ENCODE assay signal across 28 cellular contexts in genomic region chr9:121541256-121541655, GRCh38. TPM values are rescaled to one million over a fixed set of nuclear protein-coding genes. Genes with fewer than 3 reads are reported as not detected.
"Had no signal": no experiment of that assay in that cellular context is flagged by ENCODE, and none has a peak within 500 bp of the region (broad histone marks: within the 10 kb centered on the region; RNA-seq: fewer than 3 reads in every experiment).

No MANE protein-coding gene starts in this region.

- H3K79me2 ChIP-seq: hepatocyte had no signal

- H3K36me3 ChIP-seq: esophagus muscularis mucosa, gastrocnemius medialis, heart left ventricle, lower lobe of right lung had no signal

- H3K4me1 Mint-ChIP-seq: immature natural killer cell, mesothelial cell of epicardium had no signal

- H3K27me3 ChIP-seq: dorsolateral prefrontal cortex, esophagus muscularis mucosa, gastrocnemius medialis, heart left ventricle, hepatocyte had no signal

- H3K36me3 Mint-ChIP-seq: immature natural killer cell, mesothelial cell of epicardium, naive B cell had no signal

- H3K9me3 Mint-ChIP-seq: immature natural killer cell, naive B cell had no signal

- H2AFZ ChIP-seq: hepatocyte had no signal

- ATAC-seq: gastrocnemius medialis, left colon, left lobe of liver, lower lobe of right lung, mucosa of descending colon had no signal

- H3K4me3 ChIP-seq: coronary artery, dorsolateral prefrontal cortex, esophagus muscularis mucosa, gastrocnemius medialis, heart left ventricle, hepatocyte, lower lobe of right lung, mucosa of descending colon had no signal

- H3K4me2 ChIP-seq: hepatocyte had no signal

- H3K27ac Mint-ChIP-seq: immature natural killer cell, mesothelial cell of epicardium had no signal

- H3K9me3 ChIP-seq: esophagus muscularis mucosa, gastrocnemius medialis, heart left ventricle, lower lobe of right lung, mucosa of descending colon had no signal

- FAIRE-seq: colon, endothelial cell of umbilical vein, kidney had no signal

- H3K4me3 Mint-ChIP-seq: immature natural killer cell, mesothelial cell of epicardium, naive B cell had no signal

- H3K4me1 ChIP-seq: gastrocnemius medialis had no signal

- H3K27ac ChIP-seq: coronary artery, dorsolateral prefrontal cortex, esophagus muscularis mucosa, gastrocnemius medialis, hepatocyte, lower lobe of right lung had no signal

- DNase-seq: dermis blood vessel endothelial cell; effector CD4-positive, alpha-beta T cell; effector memory CD4-positive, alpha-beta T cell; foreskin fibroblast; foreskin melanocyte; gastrocnemius medialis; hypothalamus; immature natural killer cell; islet precursor cell; kidney; kidney glomerular epithelial cell; left colon; lower lobe of right lung; mesenchymal stem cell; mucosa of descending colon; naive B cell had no signal

RNA-seq across cellular contexts. Expression of gene GGTA1, which starts 41.6 kb away (rescaled TPM):
- total RNA-seq: endothelial cell of umbilical vein, epithelial cell of proximal tubule, fibroblast of lung, mesothelial cell of epicardium, myocyte had no signal
- polyA plus RNA-seq: endothelial cell of umbilical vein, fibroblast of lung had no signal
